In the genomic region with DNA sequence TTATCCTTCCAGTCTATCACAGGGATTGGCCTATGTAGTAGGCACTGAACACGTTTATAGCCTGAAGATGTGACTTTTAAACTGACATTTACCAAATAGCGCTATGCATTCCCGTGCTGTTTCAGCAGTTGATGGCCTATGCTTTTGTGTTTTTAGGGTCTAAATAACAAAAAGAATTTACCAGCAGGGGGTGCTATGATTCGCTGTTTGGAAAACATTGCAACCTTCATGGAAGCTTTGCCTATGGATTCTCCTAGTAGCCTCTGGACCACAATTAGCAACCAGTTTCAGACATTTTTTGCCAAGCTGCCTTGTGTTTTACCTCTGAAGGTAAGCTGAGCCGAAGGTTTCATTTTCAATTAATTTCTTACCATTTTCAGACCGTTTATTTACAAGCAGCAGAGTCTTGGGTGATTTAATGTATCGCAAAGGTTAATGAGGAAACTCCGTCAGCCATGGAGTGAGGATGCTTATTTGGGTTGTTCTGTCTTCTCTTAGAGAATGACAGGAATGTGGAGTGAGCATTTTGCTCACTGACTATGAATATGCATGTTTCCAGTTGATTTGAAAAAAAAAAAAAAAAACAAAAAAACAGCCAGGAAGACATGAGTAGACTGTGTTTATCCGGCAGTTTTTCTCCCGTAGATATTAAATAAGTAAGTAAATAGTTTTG, we compare ENCODE assay signal across 8 cellular contexts.
DNase-seq lines count a peak whose midpoint lies in the region; ATAC-seq, FAIRE-seq and TF ChIP-seq lines count a peak whose summit lies in the region.

No MANE protein-coding gene starts in this region.

- no peaks in the 10 kb centered on the region for H3K9me3 Mint-ChIP-seq in stimulated activated memory B cell treated with anti-CD40 and anti-IgM and Interleukin-4, amounts not matched to agents 10 μg/mL and 1 μg/mL and 100 μg/mL, for 72 hours

- H3K79me2 ChIP-seq in GM12878 (ENCODE audit: control insufficient read depth, insufficient read depth, low read length) = no peaks in the 10 kb centered on the region

- H4K20me1 ChIP-seq in GM12878 (ENCODE audit: control insufficient read depth, insufficient read depth) = no peaks in the 10 kb centered on the region

- H3K27me3 ChIP-seq in GM12878 (replicated peaks in 1 of 2; ENCODE audit: control insufficient read depth in 2 of 2, insufficient read depth in 2 of 2, low read length in 1 of 2) (no peaks in the 10 kb centered on the region), vagina (no peaks in the 10 kb centered on the region)

- no peak overlapping the region for H3K4me3 Mint-ChIP-seq in stimulated activated memory B cell treated with anti-CD40 and anti-IgM and Interleukin-4, amounts not matched to agents 10 μg/mL and 1 μg/mL and 100 μg/mL, for 72 hours

- TF ChIP-seq CTCF in AG09309 (IDR thresholded peaks at IDR 0.05; ENCODE audit: control insufficient read depth, insufficient read depth, low read depth, low read length, missing control alignments) = peak; percentile 44
- TF ChIP-seq CTCF in GM12875 (IDR thresholded peaks at IDR 0.05; ENCODE audit: borderline replicate concordance, insufficient read depth, low read depth, low read length) = peak; percentile 31; the same call in 1 of the 2 replicates
- peak; percentile 30 to 58 (median 58); a peak in 5 of 6 replicates for TF ChIP-seq CTCF in GM12878 (IDR thresholded peaks at IDR 0.05 in 2 of 3, conservative IDR thresholded peaks at IDR 0.05 in 1 of 3; ENCODE audit: control insufficient read depth in 2 of 3, extremely low read depth in 1 of 3, insufficient read depth in 1 of 3, low read depth in 3 of 3, low read length in 3 of 3)
- peak in 2 of 3 experiments; percentile 46 to 67 for TF ChIP-seq CTCF in vagina (IDR thresholded peaks at IDR 0.05)

- TF ChIP-seq POLR2A in GM12878 (IDR thresholded peaks at IDR 0.05; ENCODE audit: low read depth, low read length) (no peak), vagina (IDR thresholded peaks at IDR 0.05) (no peak)

- CTCF ChIA-PET in GM12878 (lab: Yijun Ruan, JAX) = interaction anchor here (0.6 to 4.4 kb wide), 34 partner anchors 9 to 1826 kb away, joined by 3 to 55 read pairs (median 4); no protein-coding TSS in a partner anchor

- H3K27ac Mint-ChIP-seq in stimulated activated memory B cell treated with anti-CD40 and anti-IgM and Interleukin-4, amounts not matched to agents 10 μg/mL and 1 μg/mL and 100 μg/mL, for 72 hours = no peak overlapping the region

- RAD21 ChIA-PET in GM12878 (lab: Charles Lee; ENCODE audit: unreplicated experiment) = interaction anchor here (1.0 to 2.3 kb wide), 3 partner anchors 252 to 481 kb away, joined by 3 to 7 read pairs (median 6); no protein-coding TSS in a partner anchor

- DNase-seq in AG09309 (ENCODE audit: low read depth) (peak; percentile 8), NCI-H2227 treated with DMSO at 0.1 percent for 48 hours (lab: John Stamatoyannopoulos, UW) (peak; percentile 74), GM12878 (ENCODE audit: low read depth, low spot score) (peak; percentile 3), vagina (ENCODE audit: extremely low spot score in 2 of 2) (no peak)

- no peak overlapping the region for H2AFZ ChIP-seq in GM12878 (ENCODE audit: control insufficient read depth, low read depth, low read length)

- no peak for TF ChIP-seq EP300 in GM12878 (IDR thresholded peaks at IDR 0.05; ENCODE audit: borderline replicate concordance in 1 of 2, control insufficient read depth in 1 of 2, low read depth in 2 of 2, low read length in 2 of 2)

- no peaks in the 10 kb centered on the region for H3K36me3 Mint-ChIP-seq in stimulated activated memory B cell treated with anti-CD40 and anti-IgM and Interleukin-4, amounts not matched to agents 10 μg/mL and 1 μg/mL and 100 μg/mL, for 72 hours

- in situ Hi-C loops in GM12878 (cut with MboI) = loop anchor here (5.0 to 10.0 kb wide), 2 partner anchors 252 to 350 kb away; no protein-coding TSS in a partner anchor

- no peaks in the 10 kb centered on the region for H3K36me3 ChIP-seq in GM12878 (ENCODE audit: control insufficient read depth in 2 of 2, insufficient read depth in 2 of 2, low read length in 1 of 2)
- no peaks in the 10 kb centered on the region for H3K36me3 ChIP-seq in vagina

- FAIRE-seq in GM12878 (lab: Jason Lieb, UNC) (peak; percentile 38), islet of Langerhans (lab: Jason Lieb, UNC) (peak; percentile 38)

- H3K27me3 Mint-ChIP-seq in stimulated activated memory B cell treated with anti-CD40 and anti-IgM and Interleukin-4, amounts not matched to agents 10 μg/mL and 1 μg/mL and 100 μg/mL, for 72 hours = peaks cover 34% of the 10 kb centered on the region

- intact Hi-C loops in GM12878 (cut with micrococcal nuclease; ENCODE audit: unreplicated experiment) (loop anchor here (1.0 to 5.0 kb wide), 3 partner anchors 238 to 482 kb away; no protein-coding TSS in a partner anchor), vagina (cut with DNase I) (loop anchor here (5.0 kb wide), 2 partner anchors 132 to 237 kb away; a partner anchor contains a TSS)

- H3K27ac ChIP-seq in GM12878 (ENCODE audit: control insufficient read depth, insufficient read depth) = no peak overlapping the region
- H3K27ac ChIP-seq in vagina = no peak overlapping the region

- TF ChIP-seq RAD21 in GM12878 (IDR thresholded peaks at IDR 0.05; ENCODE audit: insufficient read depth, low read depth, low read length) = peak; percentile 61

- POLR2A ChIA-PET in GM12878 (lab: Charles Lee) = no interaction called here

- ATAC-seq in GM12878 (peak; percentile 50; the same call in 2 of the 3 replicates), GM19023 (IDR thresholded peaks at IDR 0.05; ENCODE audit: unreplicated experiment) (no peak)
- no peak for ATAC-seq in stimulated activated memory B cell treated with anti-CD40 and anti-IgM and Interleukin-4, amounts not matched to agents 10 μg/mL and 1 μg/mL and 100 μg/mL, for 72 hours

- H3K9me3 ChIP-seq in GM12878 (replicated peaks; ENCODE audit: control insufficient read depth, insufficient read depth, low read length) = no peaks in the 10 kb centered on the region
- H3K9me3 ChIP-seq in vagina = no peaks in the 10 kb centered on the region

- 23% methylated on average over 10 of the region's 10 CpGs for WGBS in GM12878 (ENCODE audit: insufficient coverage, insufficient replicate concordance, low lambda C conversion rate, missing lambda C conversion rate)

- H3K9ac ChIP-seq in GM12878 (ENCODE audit: control insufficient read depth, insufficient read depth, low read length) = no peak overlapping the region

- SMC1A ChIA-PET in GM12878 (lab: Charles Lee; ENCODE audit: uncharacterized antibody, unreplicated experiment) = interaction anchor here (0.7 to 2.4 kb wide), 14 partner anchors 9 to 535 kb away, joined by 3 to 12 read pairs (median 4); no protein-coding TSS in a partner anchor

- peaks cover 5% of the 10 kb centered on the region for H3K4me1 Mint-ChIP-seq in stimulated activated memory B cell treated with anti-CD40 and anti-IgM and Interleukin-4, amounts not matched to agents 10 μg/mL and 1 μg/mL and 100 μg/mL, for 72 hours

- no TSS peak for BruUV-seq in GM12878 (replicated peaks; lab: Mats Ljungman, UMichigan)

- no peak overlapping the region for H3K4me3 ChIP-seq in AG09309 (ENCODE audit: control insufficient read depth, low read depth, low read length)
- no peak overlapping the region for H3K4me3 ChIP-seq in GM12875 (ENCODE audit: low read depth, low read length)
- no peak overlapping the region for H3K4me3 ChIP-seq in GM12878
- H3K4me3 ChIP-seq in vagina = no peak overlapping the region

- H3K4me1 ChIP-seq in GM12878 (ENCODE audit: control insufficient read depth, insufficient read depth, low read length) = no peaks in the 10 kb centered on the region
- no peaks in the 10 kb centered on the region for H3K4me1 ChIP-seq in vagina

- no peak overlapping the region for H3K4me2 ChIP-seq in GM12878 (ENCODE audit: control insufficient read depth, insufficient read depth)

TF ChIP-seq in GM12878, 131 proteins besides CTCF, POLR2A, EP300 and RAD21:
- TF ChIP-seq SMC3 (IDR thresholded peaks at IDR 0.05; ENCODE audit: borderline replicate concordance, low read length) (peak; percentile 60; the same call in 1 of the 2 replicates), TCF3 (IDR thresholded peaks at IDR 0.05; ENCODE audit: borderline replicate concordance, insufficient read depth, low read depth, low read length) (no peak)
TF ChIP-seq in GM12878: peak in this region for 1.

Comparison
In these comparisons a context has a peak if more than half of its experiments do, and no peak if none do; other contexts are left out.
1. DNase-seq: peak in AG09309 (single experiment), NCI-H2227 treated with DMSO at 0.1 percent for 48 hours (single experiment) and GM12878 (single experiment); none in vagina (0 of 2).
2. Peak in every context shown above with its lines, with median percentiles within 50 percentile points of each other: CTCF ChIP-seq.